1 cellular context compared by ENCODE assay signal in genomic region chr6:167394330-167394729, GRCh38.
TF ChIP-seq lines count a peak whose summit lies in the region.

No MANE protein-coding gene starts in this region.

TF ChIP-seq in GM23338, 12 proteins besides CTCF, POLR2A, EP300 and RAD21 (continued from another document):
- no peak for TF ChIP-seq ZNF462 (CRISPR knock-in tag; IDR thresholded peaks at IDR 0.05)
